ENCODE assay signal across 8 cellular contexts in the genomic region with DNA sequence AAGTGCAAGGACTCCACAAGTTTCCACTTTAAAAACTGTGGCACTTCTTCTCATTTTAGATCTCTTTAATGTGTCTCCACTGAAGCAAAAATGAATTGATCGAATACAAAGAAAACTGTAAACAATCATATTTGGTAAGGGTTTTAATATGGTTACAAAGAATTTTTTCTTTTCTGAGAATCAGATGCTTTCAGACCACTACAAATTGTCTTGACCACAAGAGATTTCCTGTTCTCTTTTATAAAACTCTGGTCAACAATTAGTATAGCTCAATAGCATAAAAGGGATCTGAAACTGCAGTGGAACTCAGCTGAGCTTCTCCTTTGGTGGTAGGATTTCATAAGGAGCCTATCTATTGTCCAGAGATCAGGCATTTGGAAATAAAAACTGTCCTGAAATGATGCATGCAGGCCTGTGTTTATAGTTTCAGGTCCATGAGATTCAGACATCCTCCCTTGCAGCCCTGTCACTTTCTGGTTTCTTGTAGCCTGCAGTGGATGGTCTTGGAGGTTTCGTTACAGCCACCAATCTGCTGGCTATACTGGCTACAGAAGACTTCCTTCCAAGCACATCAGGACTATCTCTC.
DNase-seq lines count a peak whose midpoint lies in the region; ATAC-seq and TF ChIP-seq lines count a peak whose summit lies in the region.

No MANE protein-coding gene starts in this region.

- no peaks in the 10 kb centered on the region for H3K9me3 ChIP-seq in esophagus squamous epithelium

- ATAC-seq in GM21390 (IDR thresholded peaks at IDR 0.05; ENCODE audit: unreplicated experiment) (peak; percentile 67), HG03575 (IDR thresholded peaks at IDR 0.05; ENCODE audit: extremely low read depth, insufficient number of reproducible peaks, low FRiP score, unreplicated experiment) (peak; percentile 51)

- TF ChIP-seq POLR2A in esophagus squamous epithelium (IDR thresholded peaks at IDR 0.05) = no peak

- peaks cover 0 to 24% (median 4%) of the 10 kb centered on the region in 3 donors for H3K4me1 ChIP-seq in esophagus squamous epithelium

- 42 to 50% methylated on average over 2 of the region's 2 CpGs for WGBS in esophagus squamous epithelium, 2 donors

- TF ChIP-seq CTCF in coronary artery (IDR thresholded peaks at IDR 0.05) = no peak
- no peak for TF ChIP-seq CTCF in esophagus squamous epithelium (IDR thresholded peaks at IDR 0.05)

- H3K36me3 ChIP-seq in esophagus squamous epithelium = no peaks in the 10 kb centered on the region

- H3K4me3 ChIP-seq in coronary artery (no peak overlapping the region), esophagus squamous epithelium (no peak overlapping the region)

- peak; percentile 17 for DNase-seq in GDM1 (lab: John Stamatoyannopoulos, UW)
- DNase-seq in coronary artery (ENCODE audit: low spot score) = no peak
- no peak for DNase-seq in C1 segment of cervical spinal cord (lab: John Stamatoyannopoulos, UW)
- DNase-seq in DMS53 treated with DMSO at 0.1 percent for 48 hours (lab: John Stamatoyannopoulos, UW; ENCODE audit: unreplicated experiment) = no peak
- DNase-seq in esophagus squamous epithelium (lab: John Stamatoyannopoulos, UW) = no peak
- DNase-seq in NK-92 treated with Interleukin-12 subunit alpha and Interleukin-12 subunit beta, amount 100 ng/mL, for 24 hours (lab: John Stamatoyannopoulos, UW) = no peak

- peak overlapping the region; percentile 14 to 66 for H3K27ac ChIP-seq in coronary artery
- H3K27ac ChIP-seq in esophagus squamous epithelium = peak overlapping the region in 2 of 4 donors; percentile 42 to 73

- intact Hi-C loops in esophagus squamous epithelium (cut with DNase I) = no loop called here

- no peaks in the 10 kb centered on the region for H3K27me3 ChIP-seq in esophagus squamous epithelium
